ENCODE assay signal across 11 cellular contexts in the genomic region with DNA sequence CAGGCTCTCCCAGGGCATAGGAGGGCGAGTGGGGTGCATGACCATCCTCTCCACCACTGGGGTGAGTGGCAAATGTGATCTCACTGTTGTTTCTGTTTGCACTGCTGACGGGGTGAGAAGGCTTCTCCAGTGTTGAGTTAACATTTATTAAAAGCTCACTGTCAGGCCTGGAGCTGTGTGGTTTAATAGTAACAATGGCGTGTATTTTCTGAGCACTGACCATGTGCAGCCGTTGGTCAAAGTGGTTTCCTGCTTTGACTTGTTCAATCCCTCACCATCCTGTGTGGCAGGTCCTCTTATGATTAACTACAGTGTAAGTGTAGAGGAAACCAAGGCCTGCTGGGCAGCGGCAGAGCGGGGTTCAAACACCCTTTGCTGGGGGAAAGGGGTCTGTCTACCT. TPM values are rescaled to one million over a fixed set of nuclear protein-coding genes. Genes with fewer than 3 reads are reported as not detected.
DNase-seq lines count a peak whose midpoint lies in the region; ATAC-seq and TF ChIP-seq lines count a peak whose summit lies in the region.
"Had no signal": no experiment of that assay in that cellular context is flagged by ENCODE, and none has a peak within 500 bp of the region (broad histone marks: within the 10 kb centered on the region; RNA-seq: fewer than 3 reads in every experiment).

No MANE protein-coding gene starts in this region.

- H3K79me2 ChIP-seq in GM23248 (ENCODE audit: insufficient read depth) = peaks cover 28% of the 10 kb centered on the region

- 83 to 84% methylated on average over 6 of the region's 6 CpGs for WGBS in GM23248 (ENCODE audit: low coverage in 1 of 2, low lambda C conversion rate in 2 of 2, missing lambda C conversion rate in 2 of 2), 2 experiments

- TF ChIP-seq CTCF in RWPE1 (conservative IDR thresholded peaks at IDR 0.05; ENCODE audit: low read depth) = no peak

- POLR2A ChIA-PET in RWPE1 (lab: Yijun Ruan, JAX; ENCODE audit: low non-redundant PET) = no interaction called here

- no peak overlapping the region for H3K4me2 ChIP-seq in GM23248 (ENCODE audit: unreplicated experiment)

- peak; percentile 51 for ATAC-seq in GM18909 (IDR thresholded peaks at IDR 0.05; ENCODE audit: poor library complexity, unreplicated experiment)
- ATAC-seq in HG02840 (IDR thresholded peaks at IDR 0.05; ENCODE audit: low FRiP score, unreplicated experiment) = peak; percentile 35
- no peak for ATAC-seq in GM18868 (IDR thresholded peaks at IDR 0.05; ENCODE audit: unreplicated experiment)
- no peak for ATAC-seq in GM21390 (IDR thresholded peaks at IDR 0.05; ENCODE audit: unreplicated experiment)
- ATAC-seq: activated CD4-positive, alpha-beta T cell treated with anti-CD3 and anti-CD28 coated beads for 36 hours had no signal

- H3K27ac ChIP-seq in RWPE1 (peak overlapping the region; percentile 52), rectal smooth muscle tissue (ENCODE audit: low read depth, low read length) (peak overlapping the region; percentile 70), GM23248 (no peak overlapping the region)

- no peak overlapping the region for H2AFZ ChIP-seq in GM23248

- no peaks in the 10 kb centered on the region for H4K20me1 ChIP-seq in GM23248 (ENCODE audit: insufficient read depth)

- H3K4me3 ChIP-seq in rectal smooth muscle tissue (ENCODE audit: low read length) = no peak overlapping the region
- no peak overlapping the region for H3K4me3 ChIP-seq in GM23248

- DNase-seq in RWPE1 (ENCODE audit: low spot score) = no peak
- no peak for DNase-seq in superior temporal gyrus (ENCODE audit: extremely low spot score)
- DNase-seq in GM23248 = no peak
- DNase-seq: activated CD4-positive, alpha-beta T cell treated with anti-CD3 and anti-CD28 coated beads for 36 hours; naive thymus-derived CD8-positive, alpha-beta T cell; NCI-H1436 treated with DMSO at 0.1 percent for 48 hours had no signal

- H3F3A ChIP-seq in GM23248 (ENCODE audit: insufficient read depth) = peaks cover 13% of the 10 kb centered on the region; the same call in 1 of the 2 replicates

- in situ Hi-C loops in GM23248 (cut with MboI) = no loop called here

- H3K4me1 ChIP-seq in rectal smooth muscle tissue (ENCODE audit: control insufficient read depth, insufficient read depth, low read length) = peaks cover 22% of the 10 kb centered on the region
- peaks cover 11% of the 10 kb centered on the region; the same call in 1 of the 2 replicates for H3K4me1 ChIP-seq in GM23248 (ENCODE audit: insufficient read depth)

- H3K36me3 ChIP-seq in rectal smooth muscle tissue (ENCODE audit: control insufficient read depth, insufficient read depth, low read length) (no peaks in the 10 kb centered on the region), GM23248 (ENCODE audit: low read depth) (no peaks in the 10 kb centered on the region)

- no peaks in the 10 kb centered on the region for H3K9me2 ChIP-seq in GM23248 (ENCODE audit: insufficient read depth)

- H3K27me3 ChIP-seq in rectal smooth muscle tissue (ENCODE audit: control insufficient read depth, insufficient read depth, low read length) (peaks cover 8% of the 10 kb centered on the region), GM23248 (replicated peaks; ENCODE audit: insufficient read depth) (no peaks in the 10 kb centered on the region)

- H3K9me3 ChIP-seq in GM23248 (ENCODE audit: low read depth) = no peaks in the 10 kb centered on the region

- CTCF ChIA-PET in RWPE1 (lab: Yijun Ruan, JAX) = interaction anchor here (0.6 kb wide), 1 partner anchor 50 kb away, joined by 5 read pairs; no protein-coding TSS in a partner anchor

- no peak overlapping the region for H3K9ac ChIP-seq in rectal smooth muscle tissue (ENCODE audit: low read length)
- no peak overlapping the region for H3K9ac ChIP-seq in GM23248

RNA-seq across cellular contexts. Expression of gene A4GALT, which starts 4.4 kb away (rescaled TPM):
- 10.9 and 18.6 TPM in 2 replicates for total RNA-seq in GM23248 (2014; rRNA removed; shearing (Covaris generic))
- polyA plus RNA-seq in GM23248 (2016; fragmentation: Nextera tagmentation; extraction: Ambion mirVana) = 14.8 and 15.4 TPM in 2 replicates
- total RNA-seq: activated CD4-positive, alpha-beta T cell treated with anti-CD3 and anti-CD28 coated beads for 36 hours; naive thymus-derived CD8-positive, alpha-beta T cell had no signal
- polyA plus RNA-seq: naive thymus-derived CD8-positive, alpha-beta T cell had no signal

Comparison
In these comparisons a context has a peak if more than half of its experiments do, and no peak if none do; other contexts are left out.
1. ATAC-seq: peak in GM18909 (single experiment) and HG02840 (single experiment); none in GM18868 (single experiment) and GM21390 (single experiment).